1 cellular context compared by ENCODE assay signal in the genomic region with DNA sequence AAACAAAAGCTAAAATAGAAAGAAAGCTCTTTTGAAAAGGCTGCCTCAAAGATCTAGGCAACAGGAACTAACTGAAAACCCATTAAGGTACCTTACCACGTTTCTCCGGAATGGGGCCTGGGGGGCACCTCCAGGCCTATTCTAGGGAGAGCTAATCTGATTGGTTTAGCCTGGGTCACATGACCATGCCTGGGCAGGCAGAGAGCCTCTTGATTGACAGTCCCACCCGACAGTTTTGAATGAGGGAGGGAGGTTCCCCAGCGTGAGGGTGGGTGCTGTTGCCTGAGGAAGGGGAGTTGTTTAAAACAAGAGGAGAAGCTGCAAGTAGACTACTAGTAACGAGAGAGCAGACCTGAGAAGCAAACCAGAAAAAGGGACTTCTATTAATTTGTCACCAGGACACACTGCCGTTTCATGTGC.
TF ChIP-seq lines count a peak whose summit lies in the region.

No MANE protein-coding gene starts in this region.

TF ChIP-seq in SK-N-SH treated with all-trans-retinoic acid at 6 μM for 48 hours, 23 proteins besides CTCF, POLR2A, EP300 and RAD21 (continued from another document):
- TF ChIP-seq, protein P1, sequence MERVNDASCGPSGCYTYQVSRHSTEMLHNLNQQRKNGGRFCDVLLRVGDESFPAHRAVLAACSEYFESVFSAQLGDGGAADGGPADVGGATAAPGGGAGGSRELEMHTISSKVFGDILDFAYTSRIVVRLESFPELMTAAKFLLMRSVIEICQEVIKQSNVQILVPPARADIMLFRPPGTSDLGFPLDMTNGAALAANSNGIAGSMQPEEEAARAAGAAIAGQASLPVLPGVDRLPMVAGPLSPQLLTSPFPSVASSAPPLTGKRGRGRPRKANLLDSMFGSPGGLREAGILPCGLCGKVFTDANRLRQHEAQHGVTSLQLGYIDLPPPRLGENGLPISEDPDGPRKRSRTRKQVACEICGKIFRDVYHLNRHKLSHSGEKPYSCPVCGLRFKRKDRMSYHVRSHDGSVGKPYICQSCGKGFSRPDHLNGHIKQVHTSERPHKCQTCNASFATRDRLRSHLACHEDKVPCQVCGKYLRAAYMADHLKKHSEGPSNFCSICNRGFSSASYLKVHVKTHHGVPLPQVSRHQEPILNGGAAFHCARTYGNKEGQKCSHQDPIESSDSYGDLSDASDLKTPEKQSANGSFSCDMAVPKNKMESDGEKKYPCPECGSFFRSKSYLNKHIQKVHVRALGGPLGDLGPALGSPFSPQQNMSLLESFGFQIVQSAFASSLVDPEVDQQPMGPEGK (CRISPR knock-in tag; IDR thresholded peaks at IDR 0.05; ENCODE audit: borderline replicate concordance): no peak
- no peak for TF ChIP-seq BACH2 (CRISPR knock-in tag; IDR thresholded peaks at IDR 0.05; ENCODE audit: borderline replicate concordance)
- TF ChIP-seq CSDC2 (CRISPR knock-in tag; IDR thresholded peaks at IDR 0.05): no peak
- TF ChIP-seq, protein P2, sequence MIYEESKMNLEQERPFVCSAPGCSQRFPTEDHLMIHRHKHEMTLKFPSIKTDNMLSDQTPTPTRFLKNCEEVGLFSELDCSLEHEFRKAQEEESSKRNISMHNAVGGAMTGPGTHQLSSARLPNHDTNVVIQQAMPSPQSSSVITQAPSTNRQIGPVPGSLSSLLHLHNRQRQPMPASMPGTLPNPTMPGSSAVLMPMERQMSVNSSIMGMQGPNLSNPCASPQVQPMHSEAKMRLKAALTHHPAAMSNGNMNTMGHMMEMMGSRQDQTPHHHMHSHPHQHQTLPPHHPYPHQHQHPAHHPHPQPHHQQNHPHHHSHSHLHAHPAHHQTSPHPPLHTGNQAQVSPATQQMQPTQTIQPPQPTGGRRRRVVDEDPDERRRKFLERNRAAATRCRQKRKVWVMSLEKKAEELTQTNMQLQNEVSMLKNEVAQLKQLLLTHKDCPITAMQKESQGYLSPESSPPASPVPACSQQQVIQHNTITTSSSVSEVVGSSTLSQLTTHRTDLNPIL (CRISPR knock-in tag; IDR thresholded peaks at IDR 0.05; ENCODE audit: low read depth): no peak
- no peak for TF ChIP-seq RARB (CRISPR knock-in tag; IDR thresholded peaks at IDR 0.05)
